8 cellular contexts compared by ENCODE assay signal in the genomic region with DNA sequence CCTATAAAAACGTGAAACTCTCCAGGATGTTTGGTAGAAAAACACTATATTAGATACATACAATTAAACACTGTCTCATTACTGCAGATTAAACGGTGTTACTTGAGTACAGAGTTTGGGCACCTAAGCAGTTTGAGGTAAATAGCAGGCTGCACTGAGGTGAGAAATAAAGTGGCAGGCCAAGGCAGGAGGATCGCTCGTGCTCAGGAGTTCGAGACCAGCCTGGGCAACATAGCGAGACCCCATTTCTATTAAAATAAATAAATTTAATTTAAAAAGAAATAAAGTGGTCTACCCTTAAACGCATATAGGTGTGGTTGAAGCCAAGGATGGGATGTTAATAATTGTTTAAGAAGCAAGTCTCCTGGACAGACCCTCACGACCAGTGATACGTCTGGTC. TPM values are rescaled to one million over a fixed set of nuclear protein-coding genes. Genes with fewer than 3 reads are reported as not detected.
DNase-seq lines count a peak whose midpoint lies in the region; ATAC-seq and TF ChIP-seq lines count a peak whose summit lies in the region.

No MANE protein-coding gene starts in this region.

- peaks cover 11% of the 10 kb centered on the region for H3K4me1 ChIP-seq in mucosa of descending colon (ENCODE audit: low read depth)

- intact Hi-C loops in mucosa of descending colon (cut with DNase I, micrococcal nuclease), result no loop called here

- H3K9me3 ChIP-seq in AG04450 (ENCODE audit: control insufficient read depth, insufficient read depth, low read length), result no peaks in the 10 kb centered on the region; the same call in 1 of the 2 replicates
- no peaks in the 10 kb centered on the region for H3K9me3 ChIP-seq in mucosa of descending colon

- no peak for DNase-seq in AG04450 (ENCODE audit: low read depth, low spot score)
- DNase-seq in Jurkat, Clone E6-1 (ENCODE audit: low read depth, low spot score), result no peak
- DNase-seq in cardiac fibroblast (ENCODE audit: low read depth in 2 of 2), result no peak
- DNase-seq in mucosa of descending colon, result no peak
- no peak for DNase-seq in NCI-H1417 treated with DMSO at 0.1 percent for 48 hours (lab: John Stamatoyannopoulos, UW)
- DNase-seq in HEK293T (ENCODE audit: extremely low spot score), result no peak
- no peak for DNase-seq in NCI-H2171 treated with DMSO at 0.1 percent for 48 hours (lab: John Stamatoyannopoulos, UW)

- H3K4me3 ChIP-seq in AG04450 (ENCODE audit: low read depth, low read length) (peak overlapping the region; percentile 96), cardiac fibroblast (replicated peaks in 1 of 2; ENCODE audit: low read depth in 2 of 2, low read length in 2 of 2) (peak overlapping the region; percentile 73 to 92), mucosa of descending colon (peak overlapping the region; percentile 96)
- peak overlapping the region; percentile 95 for H3K4me3 ChIP-seq in Jurkat, Clone E6-1 (ENCODE audit: low read length)

- H3K36me3 ChIP-seq in mucosa of descending colon (ENCODE audit: low read depth), result no peaks in the 10 kb centered on the region

- CTCF ChIA-PET in AG04450 (lab: Charles Lee) (no interaction called here), HEK293T (lab: Yijun Ruan, JAX) (interaction anchor here (1.0 kb wide), 1 partner anchor 32 kb away, joined by 6 read pairs; no protein-coding TSS in a partner anchor)

- ATAC-seq in mucosa of descending colon, result no peak
- no peak for ATAC-seq in HG03432 (IDR thresholded peaks at IDR 0.05; ENCODE audit: unreplicated experiment)

- H3K27ac ChIP-seq in AG04450 (ENCODE audit: low read depth, low read length), result no peak overlapping the region

- TF ChIP-seq CTCF in AG04450 (IDR thresholded peaks at IDR 0.05; ENCODE audit: low read depth, low read length) (no peak), cardiac fibroblast (IDR thresholded peaks at IDR 0.05; ENCODE audit: low read depth, low read length) (no peak), mucosa of descending colon (IDR thresholded peaks at IDR 0.05) (no peak)

- POLR2A ChIA-PET in AG04450 (lab: Yijun Ruan, JAX), result interaction anchor here (1.0 kb wide), 1 partner anchor 82 kb away, joined by 3 read pairs; the partner anchor contains the start of gene ZMYM5
- POLR2A ChIA-PET in HEK293T (lab: Yijun Ruan, JAX), result interaction anchor here (0.7 kb wide), 1 partner anchor 21 kb away, joined by 3 read pairs; no protein-coding TSS in a partner anchor

- no peaks in the 10 kb centered on the region for H3K27me3 ChIP-seq in AG04450 (ENCODE audit: control insufficient read depth, insufficient read depth, low read length)

TF ChIP-seq in HEK293T, 16 proteins besides CTCF, POLR2A, EP300 and RAD21:
- no peak for TF ChIP-seq ARNT (IDR thresholded peaks at IDR 0.05)
- no peak for TF ChIP-seq NFRKB (IDR thresholded peaks at IDR 0.05)
- no peak for TF ChIP-seq SUZ12 (IDR thresholded peaks at IDR 0.05)
- no peak for TF ChIP-seq CTBP1 (IDR thresholded peaks at IDR 0.05; ENCODE audit: borderline replicate concordance)

RNA-seq across cellular contexts. Expression of gene PSPC1, which starts 1.2 kb away (rescaled TPM):
- 35.6 and 42.9 TPM in 2 replicates for polyA plus RNA-seq in AG04450 (2011; rRNA removed)
- polyA minus RNA-seq in AG04450 (2011; rRNA and poly(A)+ RNA removed), result 44.6 and 45.0 TPM in 2 replicates
- polyA plus RNA-seq in Jurkat, Clone E6-1 (2012; ENCODE audit: insufficient read depth, insufficient read length), result 93.0 TPM
- total RNA-seq in mucosa of descending colon, result 10 to 100 TPM; 40.1 to 47.9 (median 42.9) TPM
